In genomic region chr17:76506408-76507328, GRCh38 we compare ENCODE assay signal across 1 cellular context.
TF ChIP-seq lines count a peak whose summit lies in the region.

No MANE protein-coding gene starts in this region.

TF ChIP-seq in HEK293, 187 proteins besides CTCF, POLR2A, EP300 and RAD21 (continued from another document):
- TF ChIP-seq ZNF2 (tag by site-specific recombination; IDR thresholded peaks at IDR 0.05) = 0 out of 2 replicates have a peak, but pooled peaks have one; percentile 33
- TF ChIP-seq INSM2 (tag by site-specific recombination; IDR thresholded peaks at IDR 0.05) = no peak
- TF ChIP-seq SETDB1 (IDR thresholded peaks at IDR 0.05; ENCODE audit: insufficient read length, low read length) = no peak
- no peak for TF ChIP-seq ZNF311 (tag by site-specific recombination; IDR thresholded peaks at IDR 0.05; ENCODE audit: borderline replicate concordance)
- no peak for TF ChIP-seq ZNF624 (tag by site-specific recombination; IDR thresholded peaks at IDR 0.05)
- no peak for TF ChIP-seq KLF9 (tag by site-specific recombination; IDR thresholded peaks at IDR 0.05; ENCODE audit: low read depth)
- peak; percentile 45 for TF ChIP-seq PATZ1 (tag by site-specific recombination; IDR thresholded peaks at IDR 0.05)
- TF ChIP-seq ZBTB6 (tag by site-specific recombination; IDR thresholded peaks at IDR 0.05) = no peak
- TF ChIP-seq ZNF561 (tag by site-specific recombination; IDR thresholded peaks at IDR 0.05; ENCODE audit: borderline replicate concordance) = 0 out of 2 replicates have a peak, but pooled peaks have one; percentile 67
- TF ChIP-seq ZBTB7A (tag by site-specific recombination; IDR thresholded peaks at IDR 0.05; ENCODE audit: low read depth) = no peak
- TF ChIP-seq ZNF146 (tag by site-specific recombination; IDR thresholded peaks at IDR 0.05) = no peak; the same call in 1 of the 2 replicates
- 0 out of 2 replicates have a peak, but pooled peaks have one; percentile 45 for TF ChIP-seq KLF16 (tag by site-specific recombination; IDR thresholded peaks at IDR 0.05)
- no peak for TF ChIP-seq ZNF518A (tag by site-specific recombination; conservative IDR thresholded peaks at IDR 0.05; ENCODE audit: low read depth)
- TF ChIP-seq ZNF692 (tag by site-specific recombination; IDR thresholded peaks at IDR 0.05) = peak; percentile 95
- no peak for TF ChIP-seq ZSCAN18 (tag by site-specific recombination; IDR thresholded peaks at IDR 0.05)
- TF ChIP-seq ZNF211 (tag by site-specific recombination; IDR thresholded peaks at IDR 0.05; ENCODE audit: low read depth) = no peak
- TF ChIP-seq ZNF704 (tag by site-specific recombination; IDR thresholded peaks at IDR 0.05) = no peak
- no peak for TF ChIP-seq ZNF488 (tag by site-specific recombination; IDR thresholded peaks at IDR 0.05)
